Comparison of ENCODE assay signal across 2 cellular contexts in the genomic region with DNA sequence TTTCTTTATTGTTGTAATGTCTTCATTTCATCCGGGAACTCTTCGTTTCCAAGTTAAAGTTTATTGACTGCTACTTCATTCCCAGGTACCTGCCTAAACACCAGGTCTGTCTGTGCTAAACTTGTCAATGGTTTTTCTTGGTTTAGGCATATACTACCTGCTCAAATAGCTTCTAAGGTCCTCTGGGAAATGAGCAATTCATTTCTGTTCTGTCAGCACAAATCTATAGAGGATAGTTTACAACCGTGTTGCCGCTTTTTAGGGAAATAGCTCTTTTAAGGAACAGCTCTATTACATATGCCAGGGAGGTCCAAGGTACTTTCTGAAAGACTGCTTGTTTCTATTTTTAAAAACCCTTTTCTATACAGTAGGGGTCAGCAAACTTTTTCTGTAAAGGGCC.
TF ChIP-seq lines count a peak whose summit lies in the region.

No MANE protein-coding gene starts in this region.

TF ChIP-seq in HepG2, 621 proteins besides CTCF, POLR2A, EP300 and RAD21 (continued from another document):
- no peak for TF ChIP-seq MAX (IDR thresholded peaks at IDR 0.05)
TF ChIP-seq in HepG2: peak in this region for 2.

TF ChIP-seq in GM23338, 12 proteins besides CTCF, POLR2A, EP300 and RAD21:
- TF ChIP-seq, protein P1, sequence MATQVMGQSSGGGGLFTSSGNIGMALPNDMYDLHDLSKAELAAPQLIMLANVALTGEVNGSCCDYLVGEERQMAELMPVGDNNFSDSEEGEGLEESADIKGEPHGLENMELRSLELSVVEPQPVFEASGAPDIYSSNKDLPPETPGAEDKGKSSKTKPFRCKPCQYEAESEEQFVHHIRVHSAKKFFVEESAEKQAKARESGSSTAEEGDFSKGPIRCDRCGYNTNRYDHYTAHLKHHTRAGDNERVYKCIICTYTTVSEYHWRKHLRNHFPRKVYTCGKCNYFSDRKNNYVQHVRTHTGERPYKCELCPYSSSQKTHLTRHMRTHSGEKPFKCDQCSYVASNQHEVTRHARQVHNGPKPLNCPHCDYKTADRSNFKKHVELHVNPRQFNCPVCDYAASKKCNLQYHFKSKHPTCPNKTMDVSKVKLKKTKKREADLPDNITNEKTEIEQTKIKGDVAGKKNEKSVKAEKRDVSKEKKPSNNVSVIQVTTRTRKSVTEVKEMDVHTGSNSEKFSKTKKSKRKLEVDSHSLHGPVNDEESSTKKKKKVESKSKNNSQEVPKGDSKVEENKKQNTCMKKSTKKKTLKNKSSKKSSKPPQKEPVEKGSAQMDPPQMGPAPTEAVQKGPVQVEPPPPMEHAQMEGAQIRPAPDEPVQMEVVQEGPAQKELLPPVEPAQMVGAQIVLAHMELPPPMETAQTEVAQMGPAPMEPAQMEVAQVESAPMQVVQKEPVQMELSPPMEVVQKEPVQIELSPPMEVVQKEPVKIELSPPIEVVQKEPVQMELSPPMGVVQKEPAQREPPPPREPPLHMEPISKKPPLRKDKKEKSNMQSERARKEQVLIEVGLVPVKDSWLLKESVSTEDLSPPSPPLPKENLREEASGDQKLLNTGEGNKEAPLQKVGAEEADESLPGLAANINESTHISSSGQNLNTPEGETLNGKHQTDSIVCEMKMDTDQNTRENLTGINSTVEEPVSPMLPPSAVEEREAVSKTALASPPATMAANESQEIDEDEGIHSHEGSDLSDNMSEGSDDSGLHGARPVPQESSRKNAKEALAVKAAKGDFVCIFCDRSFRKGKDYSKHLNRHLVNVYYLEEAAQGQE (IDR thresholded peaks at IDR 0.05; ENCODE audit: unreplicated experiment), result no peak
- no peak for TF ChIP-seq ZNF331 (CRISPR knock-in tag; IDR thresholded peaks at IDR 0.05; ENCODE audit: low read depth)
- no peak for TF ChIP-seq EZH2 (IDR thresholded peaks at IDR 0.05; ENCODE audit: low read depth, unreplicated experiment)
- TF ChIP-seq POLR2AphosphoS5 (IDR thresholded peaks at IDR 0.05; ENCODE audit: low read depth), result no peak
- no peak for TF ChIP-seq NANOG (IDR thresholded peaks at IDR 0.05; ENCODE audit: borderline replicate concordance)
- TF ChIP-seq, protein P2, sequence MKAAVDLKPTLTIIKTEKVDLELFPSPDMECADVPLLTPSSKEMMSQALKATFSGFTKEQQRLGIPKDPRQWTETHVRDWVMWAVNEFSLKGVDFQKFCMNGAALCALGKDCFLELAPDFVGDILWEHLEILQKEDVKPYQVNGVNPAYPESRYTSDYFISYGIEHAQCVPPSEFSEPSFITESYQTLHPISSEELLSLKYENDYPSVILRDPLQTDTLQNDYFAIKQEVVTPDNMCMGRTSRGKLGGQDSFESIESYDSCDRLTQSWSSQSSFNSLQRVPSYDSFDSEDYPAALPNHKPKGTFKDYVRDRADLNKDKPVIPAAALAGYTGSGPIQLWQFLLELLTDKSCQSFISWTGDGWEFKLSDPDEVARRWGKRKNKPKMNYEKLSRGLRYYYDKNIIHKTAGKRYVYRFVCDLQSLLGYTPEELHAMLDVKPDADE (IDR thresholded peaks at IDR 0.05), result no peak
- no peak for TF ChIP-seq ZNF114 (CRISPR knock-in tag; IDR thresholded peaks at IDR 0.05)
- no peak for TF ChIP-seq CREB1 (CRISPR knock-in tag; IDR thresholded peaks at IDR 0.05; ENCODE audit: low read depth)
- TF ChIP-seq EZH2phosphoT487 (IDR thresholded peaks at IDR 0.05; ENCODE audit: unreplicated experiment), result no peak
- TF ChIP-seq, protein P3, sequence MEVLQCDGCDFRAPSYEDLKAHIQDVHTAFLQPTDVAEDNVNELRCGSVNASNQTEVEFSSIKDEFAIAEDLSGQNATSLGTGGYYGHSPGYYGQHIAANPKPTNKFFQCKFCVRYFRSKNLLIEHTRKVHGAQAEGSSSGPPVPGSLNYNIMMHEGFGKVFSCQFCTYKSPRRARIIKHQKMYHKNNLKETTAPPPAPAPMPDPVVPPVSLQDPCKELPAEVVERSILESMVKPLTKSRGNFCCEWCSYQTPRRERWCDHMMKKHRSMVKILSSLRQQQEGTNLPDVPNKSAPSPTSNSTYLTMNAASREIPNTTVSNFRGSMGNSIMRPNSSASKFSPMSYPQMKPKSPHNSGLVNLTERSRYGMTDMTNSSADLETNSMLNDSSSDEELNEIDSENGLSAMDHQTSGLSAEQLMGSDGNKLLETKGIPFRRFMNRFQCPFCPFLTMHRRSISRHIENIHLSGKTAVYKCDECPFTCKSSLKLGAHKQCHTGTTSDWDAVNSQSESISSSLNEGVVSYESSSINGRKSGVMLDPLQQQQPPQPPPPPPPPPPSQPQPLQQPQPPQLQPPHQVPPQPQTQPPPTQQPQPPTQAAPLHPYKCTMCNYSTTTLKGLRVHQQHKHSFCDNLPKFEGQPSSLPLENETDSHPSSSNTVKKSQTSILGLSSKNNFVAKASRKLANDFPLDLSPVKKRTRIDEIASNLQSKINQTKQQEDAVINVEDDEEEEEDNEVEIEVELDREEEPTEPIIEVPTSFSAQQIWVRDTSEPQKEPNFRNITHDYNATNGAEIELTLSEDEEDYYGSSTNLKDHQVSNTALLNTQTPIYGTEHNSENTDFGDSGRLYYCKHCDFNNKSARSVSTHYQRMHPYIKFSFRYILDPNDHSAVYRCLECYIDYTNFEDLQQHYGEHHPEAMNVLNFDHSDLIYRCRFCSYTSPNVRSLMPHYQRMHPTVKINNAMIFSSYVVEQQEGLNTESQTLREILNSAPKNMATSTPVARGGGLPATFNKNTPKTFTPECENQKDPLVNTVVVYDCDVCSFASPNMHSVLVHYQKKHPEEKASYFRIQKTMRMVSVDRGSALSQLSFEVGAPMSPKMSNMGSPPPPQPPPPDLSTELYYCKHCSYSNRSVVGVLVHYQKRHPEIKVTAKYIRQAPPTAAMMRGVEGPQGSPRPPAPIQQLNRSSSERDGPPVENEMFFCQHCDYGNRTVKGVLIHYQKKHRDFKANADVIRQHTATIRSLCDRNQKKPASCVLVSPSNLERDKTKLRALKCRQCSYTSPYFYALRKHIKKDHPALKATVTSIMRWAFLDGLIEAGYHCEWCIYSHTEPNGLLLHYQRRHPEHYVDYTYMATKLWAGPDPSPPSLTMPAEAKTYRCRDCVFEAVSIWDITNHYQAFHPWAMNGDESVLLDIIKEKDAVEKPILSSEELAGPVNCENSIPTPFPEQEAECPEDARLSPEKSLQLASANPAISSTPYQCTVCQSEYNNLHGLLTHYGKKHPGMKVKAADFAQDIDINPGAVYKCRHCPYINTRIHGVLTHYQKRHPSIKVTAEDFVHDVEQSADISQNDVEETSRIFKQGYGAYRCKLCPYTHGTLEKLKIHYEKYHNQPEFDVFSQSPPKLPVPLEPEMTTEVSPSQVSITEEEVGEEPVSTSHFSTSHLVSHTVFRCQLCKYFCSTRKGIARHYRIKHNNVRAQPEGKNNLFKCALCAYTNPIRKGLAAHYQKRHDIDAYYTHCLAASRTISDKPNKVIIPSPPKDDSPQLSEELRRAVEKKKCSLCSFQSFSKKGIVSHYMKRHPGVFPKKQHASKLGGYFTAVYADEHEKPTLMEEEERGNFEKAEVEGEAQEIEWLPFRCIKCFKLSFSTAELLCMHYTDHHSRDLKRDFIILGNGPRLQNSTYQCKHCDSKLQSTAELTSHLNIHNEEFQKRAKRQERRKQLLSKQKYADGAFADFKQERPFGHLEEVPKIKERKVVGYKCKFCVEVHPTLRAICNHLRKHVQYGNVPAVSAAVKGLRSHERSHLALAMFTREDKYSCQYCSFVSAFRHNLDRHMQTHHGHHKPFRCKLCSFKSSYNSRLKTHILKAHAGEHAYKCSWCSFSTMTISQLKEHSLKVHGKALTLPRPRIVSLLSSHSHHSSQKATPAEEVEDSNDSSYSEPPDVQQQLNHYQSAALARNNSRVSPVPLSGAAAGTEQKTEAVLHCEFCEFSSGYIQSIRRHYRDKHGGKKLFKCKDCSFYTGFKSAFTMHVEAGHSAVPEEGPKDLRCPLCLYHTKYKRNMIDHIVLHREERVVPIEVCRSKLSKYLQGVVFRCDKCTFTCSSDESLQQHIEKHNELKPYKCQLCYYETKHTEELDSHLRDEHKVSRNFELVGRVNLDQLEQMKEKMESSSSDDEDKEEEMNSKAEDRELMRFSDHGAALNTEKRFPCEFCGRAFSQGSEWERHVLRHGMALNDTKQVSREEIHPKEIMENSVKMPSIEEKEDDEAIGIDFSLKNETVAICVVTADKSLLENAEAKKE (CRISPR knock-in tag; IDR thresholded peaks at IDR 0.05), result no peak
- no peak for TF ChIP-seq STAT1 (IDR thresholded peaks at IDR 0.05; ENCODE audit: unreplicated experiment)
- TF ChIP-seq JUNB (IDR thresholded peaks at IDR 0.05; ENCODE audit: unreplicated experiment), result no peak
